Comparison of ENCODE assay signal across 8 cellular contexts in the genomic region with DNA sequence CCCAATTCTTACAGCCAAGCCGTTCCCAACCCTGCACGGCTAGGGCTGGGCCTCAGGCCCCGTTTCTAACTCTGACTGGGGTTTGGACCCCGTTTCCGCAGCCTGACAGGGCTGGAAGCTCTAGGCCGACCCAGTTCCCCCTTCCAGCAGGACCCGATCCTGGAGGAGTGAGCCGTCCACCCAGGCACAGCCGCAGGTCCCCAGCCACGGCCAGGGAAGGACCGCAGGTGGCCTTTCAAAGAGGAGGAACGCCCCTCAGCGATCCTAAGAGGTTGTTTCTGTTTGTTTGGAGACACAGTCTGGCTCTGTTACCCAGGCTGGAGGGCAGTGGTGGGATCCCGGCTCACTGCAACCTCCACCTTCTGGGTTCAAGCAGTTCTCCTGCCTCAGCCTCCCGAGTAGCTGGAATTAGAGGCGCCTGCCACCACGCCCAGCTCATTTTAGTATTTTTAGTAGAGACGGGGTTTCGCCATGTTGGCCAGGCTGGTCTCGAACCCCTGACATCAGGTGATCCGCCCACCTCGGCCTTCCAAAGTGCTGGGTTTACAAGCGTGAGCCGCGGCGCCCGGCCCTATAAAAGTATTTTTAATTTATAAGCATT. TPM values are rescaled to one million over a fixed set of nuclear protein-coding genes. Genes with fewer than 3 reads are reported as not detected.
DNase-seq lines count a peak whose midpoint lies in the region; ATAC-seq and TF ChIP-seq lines count a peak whose summit lies in the region.

No MANE protein-coding gene starts in this region.

- no peak for TF ChIP-seq CTCF in heart left ventricle (IDR thresholded peaks at IDR 0.05)
- TF ChIP-seq CTCF in ascending aorta (IDR thresholded peaks at IDR 0.05), result no peak
- TF ChIP-seq CTCF in upper lobe of right lung (IDR thresholded peaks at IDR 0.05), result no peak

- peak overlapping the region; percentile 94 for H4K91ac ChIP-seq in mesenchymal stem cell (ENCODE audit: low read length)

- ATAC-seq in heart left ventricle, result peak in 1 of 4 donors; percentile 1
- ATAC-seq in left ventricle myocardium superior, result no peak
- no peak for ATAC-seq in upper lobe of right lung
- no peak for ATAC-seq in GM19397 (IDR thresholded peaks at IDR 0.05; ENCODE audit: unreplicated experiment)

- H3K14ac ChIP-seq in mesenchymal stem cell (ENCODE audit: low read length in 2 of 2), result no peak overlapping the region

- WGBS in heart left ventricle, 4 donors, result 76 to 82% (median 81%) methylated on average over 26 to 27 of the region's 27 CpGs
- 98% methylated on average over 19 of the region's 27 CpGs for WGBS in mesenchymal stem cell

- H3K27me3 ChIP-seq in heart left ventricle (no peaks in the 10 kb centered on the region), ascending aorta (no peaks in the 10 kb centered on the region), mesenchymal stem cell (ENCODE audit: control insufficient read depth in 1 of 2, insufficient read depth in 1 of 2, low read length in 2 of 2) (no peaks in the 10 kb centered on the region), upper lobe of right lung (no peaks in the 10 kb centered on the region)

- H3K27ac ChIP-seq in heart left ventricle (peak overlapping the region; percentile 6 to 89 (median 82)), ascending aorta (peak overlapping the region; percentile 73 to 78), mesenchymal stem cell (ENCODE audit: low read length, poor library complexity, severe bottlenecking) (peak overlapping the region; percentile 19), upper lobe of right lung (peak overlapping the region; percentile 88)

- peak overlapping the region; percentile 76 to 85 for H2BK12ac ChIP-seq in mesenchymal stem cell (ENCODE audit: low read length in 2 of 2)

- H3K9me3 ChIP-seq in heart left ventricle, result no peaks in the 10 kb centered on the region
- no peaks in the 10 kb centered on the region for H3K9me3 ChIP-seq in ascending aorta
- no peaks in the 10 kb centered on the region for H3K9me3 ChIP-seq in mesenchymal stem cell (ENCODE audit: control insufficient read depth, low read length)
- H3K9me3 ChIP-seq in upper lobe of right lung, result no peaks in the 10 kb centered on the region

- peak overlapping the region; percentile 77 to 97 for H3K4ac ChIP-seq in mesenchymal stem cell (ENCODE audit: low read depth in 1 of 2, low read length in 2 of 2)

- H3K4me1 ChIP-seq in heart left ventricle, result peaks cover 10 to 66% (median 42%) of the 10 kb centered on the region in 12 donors
- H3K4me1 ChIP-seq in ascending aorta, result peaks cover 5 to 23% of the 10 kb centered on the region in 2 donors
- H3K4me1 ChIP-seq in mesenchymal stem cell (ENCODE audit: control insufficient read depth, insufficient read depth, low read depth, low read length), result peaks cover 16% of the 10 kb centered on the region
- H3K4me1 ChIP-seq in upper lobe of right lung, result peaks cover 32% of the 10 kb centered on the region

- TF ChIP-seq POLR2A in heart left ventricle (IDR thresholded peaks at IDR 0.05), result no peak

- peak overlapping the region; percentile 86 for H3K9ac ChIP-seq in mesenchymal stem cell (ENCODE audit: low read length)

- peak overlapping the region; percentile 99 for H4K8ac ChIP-seq in mesenchymal stem cell (ENCODE audit: low read length)

- H3K36me3 ChIP-seq in heart left ventricle (peaks cover 0 to 47% (median 30%) of the 10 kb centered on the region in 9 donors), ascending aorta (peaks cover 18 to 28% of the 10 kb centered on the region in 2 donors), mesenchymal stem cell (ENCODE audit: control insufficient read depth in 1 of 2, insufficient read depth in 2 of 2, low read depth in 1 of 2, low read length in 2 of 2) (peaks cover 28 to 46% of the 10 kb centered on the region in 2 experiments), upper lobe of right lung (peaks cover 23% of the 10 kb centered on the region)

- H2BK120ac ChIP-seq in mesenchymal stem cell (ENCODE audit: low read depth, low read length), result peak overlapping the region; percentile 82

- no peak overlapping the region for H2BK5ac ChIP-seq in mesenchymal stem cell (ENCODE audit: low read depth, low read length, poor library complexity, severe bottlenecking)

- H2AK5ac ChIP-seq in mesenchymal stem cell (ENCODE audit: low read length, severe bottlenecking), result peak overlapping the region; percentile 79

- H2AFZ ChIP-seq in mesenchymal stem cell (ENCODE audit: low read depth, low read length), result no peak overlapping the region

- H2BK15ac ChIP-seq in mesenchymal stem cell (ENCODE audit: low read depth, poor library complexity, severe bottlenecking), result peak overlapping the region; percentile 87

- peak in 2 of 5 donors; percentile 56 to 73 for DNase-seq in heart left ventricle
- DNase-seq in left ventricle myocardium superior, result no peak
- DNase-seq in ascending aorta (ENCODE audit: low spot score in 2 of 2), result no peak
- no peak for DNase-seq in mesenchymal stem cell
- no peak for DNase-seq in upper lobe of right lung
- no peak for DNase-seq in NCI-H2081 treated with DMSO at 0.1 percent for 48 hours (lab: John Stamatoyannopoulos, UW)
- no peak for DNase-seq in stimulated activated CD4-positive, alpha-beta T cell treated with anti-CD3 and anti-CD28 coated beads, Interleukin-15, amount 100 ng/mL, for 24 hours

- peak overlapping the region; percentile 59 for H3K4me2 ChIP-seq in mesenchymal stem cell (ENCODE audit: low read length, poor library complexity, severe bottlenecking)

- H3K4me3 ChIP-seq in heart left ventricle (peak overlapping the region in 11 of 12 donors; percentile 9 to 67 (median 50)), ascending aorta (peak overlapping the region; percentile 27 to 59), mesenchymal stem cell (ENCODE audit: insufficient read depth in 1 of 2, low read depth in 1 of 2, low read length in 2 of 2) (peak overlapping the region; percentile 48 to 61), upper lobe of right lung (peak overlapping the region; percentile 54)

- peak overlapping the region; percentile 63 to 73 for H3K18ac ChIP-seq in mesenchymal stem cell (ENCODE audit: low read depth in 1 of 2, low read length in 2 of 2)

- H3K23ac ChIP-seq in mesenchymal stem cell (ENCODE audit: low read length in 2 of 2), result no peak overlapping the region

- intact Hi-C loops in heart left ventricle (cut with DNase I) (loop anchor here in 4 of 10 donors (2.0 to 10.0 kb wide), 5 partner anchors 89 to 551 kb away; partner anchors contain the start of gene PDGFA (in 1 of the 4)), left ventricle myocardium superior (cut with micrococcal nuclease) (loop anchor here (10.0 kb wide), 2 partner anchors 51 to 91 kb away; no protein-coding TSS in a partner anchor), ascending aorta (cut with DNase I) (loop anchor here (1.0 to 10.0 kb wide), 7 partner anchors 8 to 659 kb away; partner anchors contain the start of genes COX19, DNAAF5, MAFK and PRKAR1B), upper lobe of right lung (cut with DNase I) (loop anchor here (5.0 kb wide), 1 partner anchor 88 kb away; no protein-coding TSS in a partner anchor)

- peaks cover 11% of the 10 kb centered on the region for H3K79me1 ChIP-seq in mesenchymal stem cell (replicated peaks; ENCODE audit: low read length, poor library complexity, severe bottlenecking)

RNA-seq across cellular contexts. Expression of gene GET4, which starts 0.8 kb away (rescaled TPM):
- 10 to 100 TPM; 14.6 to 27.3 (median 18.6) TPM for total RNA-seq in heart left ventricle
- 10 to 100 TPM; 19.7 to 34.1 TPM for polyA plus RNA-seq in heart left ventricle
- 20.6 TPM for total RNA-seq in left ventricle myocardium superior
- 4.2 TPM for total RNA-seq in ascending aorta
- 23.7 TPM for polyA plus RNA-seq in mesenchymal stem cell (2013, experiment 1 of 2)
- polyA plus RNA-seq in mesenchymal stem cell (2013, experiment 2 of 2), result 23.3 TPM
- total RNA-seq in upper lobe of right lung, result 35.1 TPM

RNA-seq across cellular contexts. Expression of gene SUN1, which starts 43.3 kb away (rescaled TPM):
- total RNA-seq in heart left ventricle (100 to 1,000 TPM; 117 to 203 (median 157) TPM), left ventricle myocardium superior (186 TPM), ascending aorta (186 TPM), upper lobe of right lung (127 TPM)
- polyA plus RNA-seq in heart left ventricle, result 100 to 1,000 TPM; 111 to 148 TPM
- 67.0 TPM for polyA plus RNA-seq in mesenchymal stem cell (2013, experiment 1 of 2)
- polyA plus RNA-seq in mesenchymal stem cell (2013, experiment 2 of 2), result 68.6 TPM

Comparison
In these comparisons a context has a peak if more than half of its experiments do, and no peak if none do; other contexts are left out.
1. H3K27ac ChIP-seq: peak in every context shown above with its lines; median percentile 88 in upper lobe of right lung; 82 in heart left ventricle; 76 in ascending aorta; 19 in mesenchymal stem cell.